In genomic region chr17:5557485-5557884, GRCh38 we compare ENCODE assay signal across 14 cellular contexts. TPM values are rescaled to one million over a fixed set of nuclear protein-coding genes. Genes with fewer than 3 reads are reported as not detected.
DNase-seq lines count a peak whose midpoint lies in the region; ATAC-seq, FAIRE-seq and TF ChIP-seq lines count a peak whose summit lies in the region.
"Had no signal": no experiment of that assay in that cellular context is flagged by ENCODE, and none has a peak within 500 bp of the region (broad histone marks: within the 10 kb centered on the region; RNA-seq: fewer than 3 reads in every experiment).

No MANE protein-coding gene starts in this region.

- no peak for ATAC-seq in activated naive CD8-positive, alpha-beta T cell treated with anti-CD3 and anti-CD28 coated beads, Interleukin-2, amount 50 U/mL, for 24 hours
- ATAC-seq in T-helper 17 cell (no peak), foreskin keratinocyte (peak; percentile 51), left cardiac atrium (no peak)
- ATAC-seq: sciatic nerve, T-cell had no signal

- H3K27ac Mint-ChIP-seq in activated naive CD8-positive, alpha-beta T cell: peak overlapping the region; percentile 3
- no peak overlapping the region for H3K27ac Mint-ChIP-seq in activated naive CD8-positive, alpha-beta T cell treated with anti-CD3 and anti-CD28 coated beads, Interleukin-2, amount 50 U/mL, for 24 hours
- peak overlapping the region; percentile 91 for H3K27ac Mint-ChIP-seq in T-helper 17 cell
- H3K27ac Mint-ChIP-seq: activated naive CD4-positive, alpha-beta T cell treated with anti-CD3 and anti-CD28 coated beads for 36 hours; T-cell had no signal

- peaks cover 17% of the 10 kb centered on the region for H3K36me3 Mint-ChIP-seq in activated naive CD8-positive, alpha-beta T cell
- peaks cover 32% of the 10 kb centered on the region for H3K36me3 Mint-ChIP-seq in activated naive CD8-positive, alpha-beta T cell treated with anti-CD3 and anti-CD28 coated beads, Interleukin-2, amount 50 U/mL, for 24 hours (ENCODE audit: low read depth)
- peaks cover 14% of the 10 kb centered on the region for H3K36me3 Mint-ChIP-seq in T-helper 17 cell (ENCODE audit: low read depth)

- H3K4me1 ChIP-seq in foreskin keratinocyte (peaks cover 5% of the 10 kb centered on the region), right atrium auricular region (no peaks in the 10 kb centered on the region)

- H3K4me3 Mint-ChIP-seq in activated naive CD8-positive, alpha-beta T cell: no peak overlapping the region
- H3K4me3 Mint-ChIP-seq in activated naive CD8-positive, alpha-beta T cell treated with anti-CD3 and anti-CD28 coated beads, Interleukin-2, amount 50 U/mL, for 24 hours: no peak overlapping the region
- H3K4me3 Mint-ChIP-seq in T-helper 17 cell: no peak overlapping the region
- H3K4me3 Mint-ChIP-seq: activated naive CD4-positive, alpha-beta T cell treated with anti-CD3 and anti-CD28 coated beads for 36 hours; T-cell had no signal

- no peak for DNase-seq in activated naive CD8-positive, alpha-beta T cell treated with anti-CD3 and anti-CD28 coated beads, Interleukin-2, amount 50 U/mL, for 24 hours
- no peak for DNase-seq in T-helper 17 cell
- peak in 1 of 2 donors; percentile 59 for DNase-seq in foreskin keratinocyte
- DNase-seq in urothelium cell line (ENCODE audit: low spot score): peak; percentile 12
- DNase-seq in inferior parietal cortex (ENCODE audit: extremely low spot score): no peak
- no peak for DNase-seq in right atrium auricular region (ENCODE audit: low spot score)
- DNase-seq in left cardiac atrium: no peak
- DNase-seq: activated CD4-positive, alpha-beta T cell treated with anti-CD3 and anti-CD28 coated beads, Interleukin-2, amount 50 U/mL, for 48 hours; activated naive CD4-positive, alpha-beta T cell treated with anti-CD3 and anti-CD28 coated beads for 36 hours; AML-193; NCI-H1694 treated with DMSO at 0.1 percent for 48 hours; T-cell had no signal

- H3K27ac ChIP-seq in foreskin keratinocyte: no peak overlapping the region
- H3K27ac ChIP-seq in right atrium auricular region: no peak overlapping the region

- FAIRE-seq in urothelium cell line (lab: Jason Lieb, UNC): no peak

- no peaks in the 10 kb centered on the region for H3K9me3 ChIP-seq in T-helper 17 cell (ENCODE audit: control insufficient read depth, low read length, poor library complexity, severe bottlenecking)
- no peaks in the 10 kb centered on the region for H3K9me3 ChIP-seq in right atrium auricular region

- H3K27me3 Mint-ChIP-seq in activated naive CD8-positive, alpha-beta T cell: no peaks in the 10 kb centered on the region
- no peaks in the 10 kb centered on the region for H3K27me3 Mint-ChIP-seq in activated naive CD8-positive, alpha-beta T cell treated with anti-CD3 and anti-CD28 coated beads, Interleukin-2, amount 50 U/mL, for 24 hours
- no peaks in the 10 kb centered on the region for H3K27me3 Mint-ChIP-seq in T-helper 17 cell
- H3K27me3 Mint-ChIP-seq: T-cell had no signal

- TF ChIP-seq CTCF in foreskin keratinocyte (conservative IDR thresholded peaks at IDR 0.05) (no peak), right atrium auricular region (IDR thresholded peaks at IDR 0.05) (no peak)

- no peak overlapping the region for H3K4me3 ChIP-seq in right atrium auricular region

- H3K4me1 Mint-ChIP-seq in activated naive CD8-positive, alpha-beta T cell (ENCODE audit: low read depth): peaks cover 17% of the 10 kb centered on the region
- peaks cover 3% of the 10 kb centered on the region for H3K4me1 Mint-ChIP-seq in activated naive CD8-positive, alpha-beta T cell treated with anti-CD3 and anti-CD28 coated beads, Interleukin-2, amount 50 U/mL, for 24 hours
- peaks cover 20% of the 10 kb centered on the region for H3K4me1 Mint-ChIP-seq in T-helper 17 cell

- H3K9me3 Mint-ChIP-seq in activated naive CD8-positive, alpha-beta T cell (ENCODE audit: low read depth): no peaks in the 10 kb centered on the region
- no peaks in the 10 kb centered on the region for H3K9me3 Mint-ChIP-seq in activated naive CD8-positive, alpha-beta T cell treated with anti-CD3 and anti-CD28 coated beads, Interleukin-2, amount 50 U/mL, for 24 hours
- H3K9me3 Mint-ChIP-seq: activated naive CD4-positive, alpha-beta T cell treated with anti-CD3 and anti-CD28 coated beads for 36 hours; T-cell had no signal

- H3K36me3 ChIP-seq in right atrium auricular region: peaks cover 14% of the 10 kb centered on the region

- no peaks in the 10 kb centered on the region for H3K27me3 ChIP-seq in foreskin keratinocyte
- no peaks in the 10 kb centered on the region for H3K27me3 ChIP-seq in right atrium auricular region

- intact Hi-C loops in left cardiac atrium (cut with DNase I): no loop called here

RNA-seq across cellular contexts. Expression of gene NLRP1, which starts 26.8 kb away (rescaled TPM):
- total RNA-seq in T-helper 17 cell (100 to 1,000 TPM; 190 to 200 TPM), foreskin keratinocyte (18.6 and 27.8 TPM in 2 replicates), right atrium auricular region (10 to 100 TPM; 11.4 to 16.5 TPM), left cardiac atrium (10 to 100 TPM; 10.4 to 10.5 TPM)
- polyA plus RNA-seq in foreskin keratinocyte: 9.7 and 14.5 TPM in 2 replicates
